In genomic region chr9:93268551-93269314, GRCh38 we compare ENCODE assay signal across 10 cellular contexts.
DNase-seq lines count a peak whose midpoint lies in the region; ATAC-seq and TF ChIP-seq lines count a peak whose summit lies in the region.
"Had no signal": no experiment of that assay in that cellular context is flagged by ENCODE, and none has a peak within 500 bp of the region (broad histone marks: within the 10 kb centered on the region; RNA-seq: fewer than 3 reads in every experiment).

No MANE protein-coding gene starts in this region.

- 33 to 44% methylated on average over 4 to 5 of the region's 17 CpGs for WGBS in esophagus squamous epithelium, 2 donors

- intact Hi-C loops in Caco-2 (cut with micrococcal nuclease; ENCODE audit: unreplicated experiment) (no loop called here), esophagus squamous epithelium (cut with DNase I) (no loop called here)

- H3K27ac ChIP-seq in CD8-positive, alpha-beta memory T cell (ENCODE audit: low read depth, low read length) = no peak overlapping the region
- H3K27ac ChIP-seq in esophagus squamous epithelium = no peak overlapping the region
- H3K27ac ChIP-seq: neutrophil, vagina had no signal

- BruUV-seq in Caco-2 (replicated peaks; lab: Mats Ljungman, UMichigan) = no TSS peak

- H3K4me3 ChIP-seq in CD8-positive, alpha-beta memory T cell (ENCODE audit: low read length) = peak overlapping the region; percentile 40
- no peak overlapping the region for H3K4me3 ChIP-seq in Caco-2 (ENCODE audit: low read depth, low read length)
- H3K4me3 ChIP-seq in esophagus squamous epithelium = no peak overlapping the region
- H3K4me3 ChIP-seq: vagina had no signal

- no peaks in the 10 kb centered on the region for H3K36me3 ChIP-seq in CD8-positive, alpha-beta memory T cell (ENCODE audit: insufficient read depth, low read length)
- H3K36me3 ChIP-seq in Caco-2 (ENCODE audit: control insufficient read depth, insufficient read depth, low read length) (no peaks in the 10 kb centered on the region), esophagus squamous epithelium (no peaks in the 10 kb centered on the region)
- H3K36me3 ChIP-seq: neutrophil, vagina had no signal

- peak in 1 of 5 donors; percentile 16 for DNase-seq in CD8-positive, alpha-beta memory T cell
- DNase-seq in NCI-H1105 (lab: John Stamatoyannopoulos, UW) (peak; percentile 95), mesenteric fat pad (ENCODE audit: low spot score) (peak; percentile 43), Caco-2 (no peak), HK-2 (ENCODE audit: unreplicated experiment) (no peak), esophagus squamous epithelium (lab: John Stamatoyannopoulos, UW) (no peak)
- DNase-seq in activated CD4-positive, alpha-beta T cell treated with anti-CD3 and anti-CD28 coated beads for 48 hours = peak; percentile 49

- peak overlapping the region in 1 of 8 donors; percentile 70 for H3K27ac Mint-ChIP-seq in CD8-positive, alpha-beta memory T cell
- H3K27ac Mint-ChIP-seq in Caco-2 (ENCODE audit: unreplicated experiment) = no peak overlapping the region

- no peak for TF ChIP-seq POLR2A in esophagus squamous epithelium (IDR thresholded peaks at IDR 0.05)

- CTCF ChIA-PET in CD8-positive, alpha-beta memory T cell (lab: Charles Lee) = no interaction called here
- CTCF ChIA-PET in Caco-2 (lab: Charles Lee) = no interaction called here

- peaks cover 6% of the 10 kb centered on the region for H3K27me3 ChIP-seq in CD8-positive, alpha-beta memory T cell (ENCODE audit: insufficient read depth, low read length, poor library complexity, severe bottlenecking)
- H3K27me3 ChIP-seq in Caco-2 (replicated peaks; ENCODE audit: control insufficient read depth, insufficient read depth, low read length) = no peaks in the 10 kb centered on the region
- H3K27me3 ChIP-seq in esophagus squamous epithelium = peaks cover 0 to 8% (median 0%) of the 10 kb centered on the region in 4 donors
- H3K27me3 ChIP-seq: vagina had no signal

- H3K27me3 Mint-ChIP-seq in CD8-positive, alpha-beta memory T cell = peaks cover 30 to 46% of the 10 kb centered on the region in 2 donors
- H3K27me3 Mint-ChIP-seq in Caco-2 (ENCODE audit: insufficient read depth, unreplicated experiment) = no peaks in the 10 kb centered on the region

- ATAC-seq in GM18861 (IDR thresholded peaks at IDR 0.05; ENCODE audit: unreplicated experiment) = no peak

- H3K9me3 Mint-ChIP-seq in CD8-positive, alpha-beta memory T cell = peaks cover 12 to 23% (median 17%) of the 10 kb centered on the region in 5 donors
- no peaks in the 10 kb centered on the region for H3K9me3 Mint-ChIP-seq in Caco-2 (ENCODE audit: unreplicated experiment)

- H3K4me1 Mint-ChIP-seq in CD8-positive, alpha-beta memory T cell = peaks cover 8 to 11% (median 9%) of the 10 kb centered on the region in 3 donors
- H3K4me1 Mint-ChIP-seq in Caco-2 (ENCODE audit: low read depth, unreplicated experiment) = no peaks in the 10 kb centered on the region

- TF ChIP-seq CTCF in Caco-2 (IDR thresholded peaks at IDR 0.05; ENCODE audit: insufficient read depth in 1 of 2, low read depth in 1 of 2, low read length in 1 of 2, severe bottlenecking in 1 of 2, unreplicated experiment in 1 of 2) (no peak), esophagus squamous epithelium (IDR thresholded peaks at IDR 0.05) (no peak)

- H3K9me3 ChIP-seq in CD8-positive, alpha-beta memory T cell (ENCODE audit: low read length) = no peaks in the 10 kb centered on the region
- H3K9me3 ChIP-seq in Caco-2 (no peaks in the 10 kb centered on the region), esophagus squamous epithelium (no peaks in the 10 kb centered on the region)
- H3K9me3 ChIP-seq: neutrophil, vagina had no signal

- peaks cover 21% of the 10 kb centered on the region for H3K4me1 ChIP-seq in CD8-positive, alpha-beta memory T cell (ENCODE audit: insufficient read depth, low read length)
- H3K4me1 ChIP-seq in Caco-2 (no peaks in the 10 kb centered on the region), esophagus squamous epithelium (peaks cover 5 to 39% (median 6%) of the 10 kb centered on the region in 3 donors)
- H3K4me1 ChIP-seq: vagina had no signal

- H3K36me3 Mint-ChIP-seq in CD8-positive, alpha-beta memory T cell = peaks cover 0 to 23% (median 3%) of the 10 kb centered on the region in 3 donors
- no peaks in the 10 kb centered on the region for H3K36me3 Mint-ChIP-seq in Caco-2 (ENCODE audit: insufficient read depth, unreplicated experiment)

- peak overlapping the region in 4 of 7 donors; percentile 39 to 58 (median 48) for H3K4me3 Mint-ChIP-seq in CD8-positive, alpha-beta memory T cell
- no peak overlapping the region for H3K4me3 Mint-ChIP-seq in Caco-2 (ENCODE audit: unreplicated experiment)

- POLR2A ChIA-PET in CD8-positive, alpha-beta memory T cell (lab: Charles Lee) = no interaction called here
- POLR2A ChIA-PET in Caco-2 (lab: Charles Lee) = no interaction called here

Comparison
In these comparisons a context has a peak if more than half of its experiments do, and no peak if none do; other contexts are left out.
1. DNase-seq: peak in NCI-H1105 (single experiment), activated CD4-positive, alpha-beta T cell treated with anti-CD3 and anti-CD28 coated beads for 48 hours (single experiment) and mesenteric fat pad (single experiment); none in Caco-2 (0 of 2), HK-2 (single experiment) and esophagus squamous epithelium (single experiment).